8 cellular contexts compared by ENCODE assay signal in the genomic region with DNA sequence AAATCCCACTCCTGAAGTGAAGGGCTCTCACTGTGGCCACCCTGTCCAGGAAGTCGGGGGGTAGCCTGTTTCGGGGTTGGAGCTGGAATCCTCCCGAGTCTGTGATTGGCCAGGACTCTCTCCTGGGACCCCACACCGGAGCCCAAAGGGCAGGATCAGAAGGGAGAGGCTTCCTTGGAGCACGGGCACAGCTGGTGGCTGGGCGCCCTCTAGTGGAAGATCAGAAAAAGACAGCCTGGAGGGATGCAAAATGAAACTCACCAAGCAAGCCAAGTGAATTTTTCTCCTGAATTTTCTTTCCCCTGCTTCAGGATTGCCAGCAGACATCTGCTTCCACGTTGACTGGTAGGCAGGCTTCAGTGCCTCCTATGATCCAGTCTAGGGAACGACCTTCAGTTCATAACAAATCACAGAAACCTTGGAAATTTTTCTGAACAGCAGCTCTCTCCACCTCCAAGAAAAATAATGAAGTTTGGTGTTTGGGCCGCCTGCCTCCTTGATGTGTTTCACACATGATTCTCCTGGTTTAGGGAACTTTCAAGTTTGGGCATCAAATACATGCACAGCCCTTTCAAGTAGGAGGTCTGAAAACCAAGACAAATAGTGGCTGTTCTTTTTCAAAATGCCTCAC.
DNase-seq lines count a peak whose midpoint lies in the region; ATAC-seq and TF ChIP-seq lines count a peak whose summit lies in the region.

No MANE protein-coding gene starts in this region.

- no peaks in the 10 kb centered on the region for H3K27me3 ChIP-seq in BJ (ENCODE audit: control insufficient read depth, insufficient read depth, low read length)

- H3K27me3 Mint-ChIP-seq in natural killer cell treated with Interleukin-12 subunit alpha and Interleukin-12 subunit beta and Interleukin-15 and Interleukin-18, amount 100 ng/mL, for 72 hours: peaks cover 12 to 14% of the 10 kb centered on the region in 2 donors
- peaks cover 60% of the 10 kb centered on the region for H3K27me3 Mint-ChIP-seq in stimulated activated naive CD8-positive, alpha-beta T cell treated with anti-CD3 and anti-CD28 coated beads, Interleukin-15, amount 100 ng/mL, for 72 hours

- no peak overlapping the region for H3K4me3 ChIP-seq in BJ (ENCODE audit: low read depth, low read length)

- no peak overlapping the region for H3K27ac Mint-ChIP-seq in natural killer cell treated with Interleukin-12 subunit alpha and Interleukin-12 subunit beta and Interleukin-15 and Interleukin-18, amount 100 ng/mL, for 72 hours
- H3K27ac Mint-ChIP-seq in stimulated activated naive CD8-positive, alpha-beta T cell treated with anti-CD3 and anti-CD28 coated beads, Interleukin-15, amount 100 ng/mL, for 72 hours: no peak overlapping the region

- CTCF ChIA-PET in BJ (lab: Yijun Ruan, JAX) (interaction anchor here (0.6 to 4.1 kb wide), 27 partner anchors 10 to 1328 kb away, joined by 3 to 28 read pairs (median 4); no protein-coding TSS in a partner anchor), HEK293T (lab: Yijun Ruan, JAX) (interaction anchor here (0.7 to 1.3 kb wide), 3 partner anchors 13 to 959 kb away, joined by 3 to 4 read pairs (median 3); no protein-coding TSS in a partner anchor)

- POLR2A ChIA-PET in BJ (lab: Charles Lee): interaction anchor here (0.6 kb wide), 1 partner anchor 1441 kb away, joined by 5 read pairs; no protein-coding TSS in a partner anchor
- POLR2A ChIA-PET in HEK293T (lab: Yijun Ruan, JAX): no interaction called here

- H3K4me3 Mint-ChIP-seq in natural killer cell treated with Interleukin-12 subunit alpha and Interleukin-12 subunit beta and Interleukin-15 and Interleukin-18, amount 100 ng/mL, for 72 hours: no peak overlapping the region
- H3K4me3 Mint-ChIP-seq in stimulated activated naive CD8-positive, alpha-beta T cell treated with anti-CD3 and anti-CD28 coated beads, Interleukin-15, amount 100 ng/mL, for 72 hours: no peak overlapping the region

- no peaks in the 10 kb centered on the region for H3K9me3 Mint-ChIP-seq in natural killer cell treated with Interleukin-12 subunit alpha and Interleukin-12 subunit beta and Interleukin-15 and Interleukin-18, amount 100 ng/mL, for 72 hours
- H3K9me3 Mint-ChIP-seq in stimulated activated naive CD8-positive, alpha-beta T cell treated with anti-CD3 and anti-CD28 coated beads, Interleukin-15, amount 100 ng/mL, for 72 hours: no peaks in the 10 kb centered on the region

- peak; percentile 96 for TF ChIP-seq CTCF in BJ (IDR thresholded peaks at IDR 0.05; ENCODE audit: insufficient read depth, low read depth, low read length)

- H3K36me3 ChIP-seq in BJ (ENCODE audit: control insufficient read depth, insufficient read depth, low read length): no peaks in the 10 kb centered on the region

- H3K36me3 Mint-ChIP-seq in natural killer cell treated with Interleukin-12 subunit alpha and Interleukin-12 subunit beta and Interleukin-15 and Interleukin-18, amount 100 ng/mL, for 72 hours: no peaks in the 10 kb centered on the region

- peaks cover 15% of the 10 kb centered on the region in 2 donors for H3K4me1 Mint-ChIP-seq in natural killer cell treated with Interleukin-12 subunit alpha and Interleukin-12 subunit beta and Interleukin-15 and Interleukin-18, amount 100 ng/mL, for 72 hours (ENCODE audit: low read depth in 2 of 2)
- peaks cover 12% of the 10 kb centered on the region for H3K4me1 Mint-ChIP-seq in stimulated activated naive CD8-positive, alpha-beta T cell treated with anti-CD3 and anti-CD28 coated beads, Interleukin-15, amount 100 ng/mL, for 72 hours

- DNase-seq in BJ (ENCODE audit: low read depth): peak; percentile 0
- DNase-seq in HEK293T (ENCODE audit: extremely low spot score): peak; percentile 60
- peak; percentile 2 for DNase-seq in NOMO-1 treated with dmso at 0.1 percent for 144 hours (lab: John Stamatoyannopoulos, UW; ENCODE audit: unreplicated experiment)
- DNase-seq in activated CD8-positive, alpha-beta memory T cell treated with anti-CD3 and anti-CD28 coated beads, Interleukin-2, amount 50 U/mL, for 48 hours: peak; percentile 80
- DNase-seq in natural killer cell treated with Interleukin-12 subunit alpha and Interleukin-12 subunit beta and Interleukin-15 and Interleukin-18, amount 100 ng/mL, for 72 hours (ENCODE audit: low spot score): peak; percentile 73
- peak; percentile 52 to 57 for DNase-seq in stimulated activated naive CD8-positive, alpha-beta T cell treated with anti-CD3 and anti-CD28 coated beads, Interleukin-15, amount 100 ng/mL, for 72 hours

- peak; percentile 62 for ATAC-seq in esophagus mucosa
- peak in 1 of 2 donors; percentile 55 for ATAC-seq in natural killer cell treated with Interleukin-12 subunit alpha and Interleukin-12 subunit beta and Interleukin-15 and Interleukin-18, amount 100 ng/mL, for 72 hours
- peak; percentile 42 for ATAC-seq in stimulated activated naive CD8-positive, alpha-beta T cell treated with anti-CD3 and anti-CD28 coated beads, Interleukin-15, amount 100 ng/mL, for 72 hours
- ATAC-seq in HG03378 (IDR thresholded peaks at IDR 0.05; ENCODE audit: unreplicated experiment): no peak

TF ChIP-seq in HEK293T, 16 proteins besides CTCF, POLR2A, EP300 and RAD21:
- TF ChIP-seq ZNF384 (IDR thresholded peaks at IDR 0.05): no peak
- TF ChIP-seq LEF1 (IDR thresholded peaks at IDR 0.05; ENCODE audit: borderline replicate concordance): no peak

Comparison
In these comparisons a context has a peak if more than half of its experiments do, and no peak if none do; other contexts are left out.
1. DNase-seq: peak in every context shown above with its lines; median percentile 80 in activated CD8-positive, alpha-beta memory T cell treated with anti-CD3 and anti-CD28 coated beads, Interleukin-2, amount 50 U/mL, for 48 hours; 73 in natural killer cell treated with Interleukin-12 subunit alpha and Interleukin-12 subunit beta and Interleukin-15 and Interleukin-18, amount 100 ng/mL, for 72 hours; 60 in HEK293T; 54 in stimulated activated naive CD8-positive, alpha-beta T cell treated with anti-CD3 and anti-CD28 coated beads, Interleukin-15, amount 100 ng/mL, for 72 hours; 2 in NOMO-1 treated with dmso at 0.1 percent for 144 hours; 0 in BJ.